In genomic region chr6:24876496-24877465, GRCh38 we compare ENCODE assay signal across 20 cellular contexts. TPM values are rescaled to one million over a fixed set of nuclear protein-coding genes. Genes with fewer than 3 reads are reported as not detected.
DNase-seq lines count a peak whose midpoint lies in the region; ATAC-seq and TF ChIP-seq lines count a peak whose summit lies in the region.
"Had no signal": no experiment of that assay in that cellular context is flagged by ENCODE, and none has a peak within 500 bp of the region (broad histone marks: within the 10 kb centered on the region; RNA-seq: fewer than 3 reads in every experiment).

No MANE protein-coding gene starts in this region.

- H3K9ac ChIP-seq in H9 (ENCODE audit: extremely low read depth, insufficient read length, low read length) (peak overlapping the region; percentile 5), iPS-20b (ENCODE audit: low read depth, low read length) (peak overlapping the region; percentile 71; the same call in 1 of the 2 replicates)

- no peaks in the 10 kb centered on the region for H4K20me1 ChIP-seq in H9 (ENCODE audit: control insufficient read depth, insufficient read depth, insufficient read length)

- H3K18ac ChIP-seq in H9 (ENCODE audit: insufficient read length, low read depth, low read length): no peak overlapping the region

- peaks cover 13% of the 10 kb centered on the region; the same call in 1 of the 2 replicates for H3K36me3 ChIP-seq in iPS-20b (ENCODE audit: insufficient read depth, low read depth, low read length)
- H3K36me3 ChIP-seq: Peyer's patch had no signal

- no peaks in the 10 kb centered on the region for H3K9me3 ChIP-seq in H9 (ENCODE audit: control insufficient read depth, low read depth, low read length)
- no peaks in the 10 kb centered on the region; the same call in 1 of the 2 replicates for H3K9me3 ChIP-seq in iPS-20b (ENCODE audit: insufficient read depth, low read depth, low read length)
- H3K9me3 ChIP-seq: Peyer's patch, vagina had no signal

- H2AFZ ChIP-seq in H9 (ENCODE audit: low read length): no peak overlapping the region

- ATAC-seq in activated CD8-positive, alpha-beta T cell treated with anti-CD3 and anti-CD28 coated beads, Interleukin-2, amount 10 ng/mL, durations not matched to agents 7 days and 5 days: no peak
- ATAC-seq in GM21390 (IDR thresholded peaks at IDR 0.05; ENCODE audit: unreplicated experiment): no peak
- ATAC-seq in activated T-cell treated with anti-CD3 and anti-CD28 coated beads, Interleukin-2, amount 50 U/mL, for 4 hours: no peak
- ATAC-seq: HCT116, sciatic nerve had no signal

- H2BK20ac ChIP-seq in H9 (ENCODE audit: low read depth, low read length, poor library complexity, severe bottlenecking): no peak overlapping the region

- H3K27me3 Mint-ChIP-seq in H9 (ENCODE audit: low read depth): no peaks in the 10 kb centered on the region
- no peaks in the 10 kb centered on the region for H3K27me3 Mint-ChIP-seq in activated CD8-positive, alpha-beta T cell treated with anti-CD3 and anti-CD28 coated beads, Interleukin-2, amount 10 ng/mL, durations not matched to agents 7 days and 5 days (ENCODE audit: low read depth)
- no peaks in the 10 kb centered on the region for H3K27me3 Mint-ChIP-seq in activated T-cell treated with anti-CD3 and anti-CD28 coated beads, Interleukin-2, amount 50 U/mL, for 4 hours (ENCODE audit: low read depth)

- 0 out of 2 replicates have a peak, but pooled peaks cover 2% of the 10 kb centered on the region for H3K79me2 ChIP-seq in H9 (ENCODE audit: insufficient read depth, low read length)

- no peaks in the 10 kb centered on the region for H3K23me2 ChIP-seq in H9 (ENCODE audit: insufficient read length, low read depth, low read length, poor library complexity, severe bottlenecking)

- H2BK5ac ChIP-seq in H9 (ENCODE audit: insufficient read length, low read length): no peak overlapping the region

- no CpG with 5 or more reads among the region's 12 CpGs for WGBS in H9 (ENCODE audit: extremely low coverage, insufficient read length, low lambda C conversion rate)

- no peak for TF ChIP-seq CTCF in H9 (conservative IDR thresholded peaks at IDR 0.05)

- peak overlapping the region; percentile 53 for H3K4me3 ChIP-seq in iPS-20b (ENCODE audit: low read length)
- H3K4me3 ChIP-seq: Peyer's patch, vagina had no signal

- H2BK120ac ChIP-seq in H9 (ENCODE audit: low read depth, low read length, poor library complexity, severe bottlenecking): peak overlapping the region; percentile 73

- no peak overlapping the region for H2AK5ac ChIP-seq in H9 (ENCODE audit: insufficient read length, low read length)

- no peak overlapping the region for H4K5ac ChIP-seq in H9 (ENCODE audit: insufficient read length, low read depth, low read length)

- H2BK12ac ChIP-seq in H9 (ENCODE audit: insufficient read length, low read depth, low read length): no peak overlapping the region

- no peak overlapping the region for H2BK15ac ChIP-seq in H9 (ENCODE audit: low read depth, low read length)

- H3K79me1 ChIP-seq in H9 (ENCODE audit: insufficient read depth, low read depth, low read length, poor library complexity, severe bottlenecking): no peaks in the 10 kb centered on the region

- H3K9me3 Mint-ChIP-seq in H9: no peaks in the 10 kb centered on the region
- H3K9me3 Mint-ChIP-seq in activated CD8-positive, alpha-beta T cell treated with anti-CD3 and anti-CD28 coated beads, Interleukin-2, amount 10 ng/mL, durations not matched to agents 7 days and 5 days (ENCODE audit: insufficient read depth): peaks cover 14% of the 10 kb centered on the region
- peaks cover 5% of the 10 kb centered on the region for H3K9me3 Mint-ChIP-seq in activated T-cell treated with anti-CD3 and anti-CD28 coated beads, Interleukin-2, amount 50 U/mL, for 4 hours

- no peak overlapping the region for H4K91ac ChIP-seq in H9 (ENCODE audit: insufficient read length, low read depth, low read length)

- H3K36me3 Mint-ChIP-seq in H9 (ENCODE audit: insufficient read depth in 1 of 3, low read depth in 3 of 3): peaks cover 0 to 12% (median 4%) of the 10 kb centered on the region in 3 experiments; a peak in 3 of 7 replicates
- peaks cover 90% of the 10 kb centered on the region for H3K36me3 Mint-ChIP-seq in activated CD8-positive, alpha-beta T cell treated with anti-CD3 and anti-CD28 coated beads, Interleukin-2, amount 10 ng/mL, durations not matched to agents 7 days and 5 days (ENCODE audit: low read depth)
- peaks cover 57% of the 10 kb centered on the region for H3K36me3 Mint-ChIP-seq in activated T-cell treated with anti-CD3 and anti-CD28 coated beads, Interleukin-2, amount 50 U/mL, for 4 hours (ENCODE audit: insufficient read depth)

- H3K23ac ChIP-seq in H9 (ENCODE audit: insufficient read length, low read depth, low read length): no peak overlapping the region

- H3K4me1 Mint-ChIP-seq in H9: peaks cover 64 to 65% of the 10 kb centered on the region in 2 experiments
- peaks cover 26% of the 10 kb centered on the region for H3K4me1 Mint-ChIP-seq in activated CD8-positive, alpha-beta T cell treated with anti-CD3 and anti-CD28 coated beads, Interleukin-2, amount 10 ng/mL, durations not matched to agents 7 days and 5 days (ENCODE audit: low read depth)
- peaks cover 78% of the 10 kb centered on the region for H3K4me1 Mint-ChIP-seq in activated T-cell treated with anti-CD3 and anti-CD28 coated beads, Interleukin-2, amount 50 U/mL, for 4 hours (ENCODE audit: low read depth)

- H3K27ac ChIP-seq in H9 (ENCODE audit: insufficient read length, low read depth, low read length) (peak overlapping the region; percentile 76), iPS-20b (ENCODE audit: low read length) (peak overlapping the region; percentile 91)
- H3K27ac ChIP-seq: epithelial cell of prostate, Peyer's patch, vagina had no signal

- H3K27me3 ChIP-seq in H9 (ENCODE audit: insufficient read depth, low read length) (no peaks in the 10 kb centered on the region), iPS-20b (ENCODE audit: insufficient read depth, low read length) (no peaks in the 10 kb centered on the region)
- H3K27me3 ChIP-seq: Peyer's patch, vagina had no signal

- peak overlapping the region; percentile 92 to 95 (median 94) for H3K27ac Mint-ChIP-seq in H9
- H3K27ac Mint-ChIP-seq in activated CD8-positive, alpha-beta T cell treated with anti-CD3 and anti-CD28 coated beads, Interleukin-2, amount 10 ng/mL, durations not matched to agents 7 days and 5 days: peak overlapping the region; percentile 30
- H3K27ac Mint-ChIP-seq: T-helper 1 cell treated with Interleukin-12 subunit alpha and Interleukin-12 subunit beta and Interleukin-4 antibody, amounts not matched to agents 30 μg/mL and 1 μg/mL, for 36 hours had no signal

- no peak overlapping the region for H3K56ac ChIP-seq in H9 (ENCODE audit: insufficient read length, low read depth, low read length)

- CTCF ChIA-PET in activated CD8-positive, alpha-beta T cell treated with anti-CD3 and anti-CD28 coated beads, Interleukin-2, amount 10 ng/mL, durations not matched to agents 7 days and 5 days (lab: Charles Lee): interaction anchor here (0.9 to 1.0 kb wide), 2 partner anchors 44 to 130 kb away, joined by 3 read pairs; no protein-coding TSS in a partner anchor

- no peak overlapping the region for H3T11ph ChIP-seq in H9 (ENCODE audit: low read length)

- peak overlapping the region in 1 of 2 experiments; percentile 39; a peak in 4 of 5 replicates for H3K4me3 Mint-ChIP-seq in H9
- no peak overlapping the region for H3K4me3 Mint-ChIP-seq in activated CD8-positive, alpha-beta T cell treated with anti-CD3 and anti-CD28 coated beads, Interleukin-2, amount 10 ng/mL, durations not matched to agents 7 days and 5 days
- no peak overlapping the region for H3K4me3 Mint-ChIP-seq in activated T-cell treated with anti-CD3 and anti-CD28 coated beads, Interleukin-2, amount 50 U/mL, for 4 hours
- H3K4me3 Mint-ChIP-seq: neural crest cell; T-helper 1 cell treated with Interleukin-12 subunit alpha and Interleukin-12 subunit beta and Interleukin-4 antibody, amounts not matched to agents 30 μg/mL and 1 μg/mL, for 36 hours had no signal

- DNase-seq in H9 (peak; percentile 91), renal cortical epithelial cell (ENCODE audit: low read depth) (peak; percentile 4), UCSD-AML1 (lab: John Stamatoyannopoulos, UW; ENCODE audit: unreplicated experiment) (no peak)
- DNase-seq in activated CD8-positive, alpha-beta T cell treated with anti-CD3 and anti-CD28 coated beads, Interleukin-2, amount 10 ng/mL, durations not matched to agents 7 days and 5 days: no peak
- DNase-seq in activated T-cell treated with anti-CD3 and anti-CD28 coated beads, Interleukin-2, amount 50 U/mL, for 4 hours: no peak
- DNase-seq: activated gamma-delta T cell treated with Interleukin-2 at 50 U/mL for 16 hours; Calu3; NCI-H1930; NCI-H526 treated with DMSO at 0.1 percent for 48 hours; Peyer's patch; stimulated activated naive CD4-positive, alpha-beta T cell treated with Interleukin-2 at 50 U/mL for 16 hours had no signal

- peak overlapping the region; percentile 33 for H3K4me2 ChIP-seq in H9 (ENCODE audit: insufficient read depth, insufficient read length, low read length)

- H3K4ac ChIP-seq in H9 (ENCODE audit: low read depth, low read length): no peak overlapping the region

- no peak overlapping the region; the same call in 1 of the 2 replicates for H3K14ac ChIP-seq in H9 (ENCODE audit: insufficient read depth, low read length)

- H3K4me1 ChIP-seq in H9 (ENCODE audit: insufficient read depth, low read length): peaks cover 15% of the 10 kb centered on the region; the same call in 1 of the 2 replicates
- peaks cover 36% of the 10 kb centered on the region for H3K4me1 ChIP-seq in iPS-20b (ENCODE audit: insufficient read depth, low read length)
- H3K4me1 ChIP-seq: Peyer's patch, vagina had no signal

- no peak overlapping the region for H4K8ac ChIP-seq in H9 (replicated peaks; ENCODE audit: insufficient read length, low read depth, low read length)

- POLR2A ChIA-PET in activated CD8-positive, alpha-beta T cell treated with anti-CD3 and anti-CD28 coated beads, Interleukin-2, amount 10 ng/mL, durations not matched to agents 7 days and 5 days (lab: Charles Lee): no interaction called here

RNA-seq across cellular contexts. Expression of gene RIPOR2, which starts 59.0 kb away (rescaled TPM):
- 5.0 and 5.1 TPM in 2 replicates for total RNA-seq in H9 (2021)
- 100 to 1,000 TPM; 154 to 156 TPM for total RNA-seq in activated CD8-positive, alpha-beta T cell treated with anti-CD3 and anti-CD28 coated beads, Interleukin-2, amount 10 ng/mL, durations not matched to agents 7 days and 5 days
- 0.60 and 1.0 TPM in 2 replicates for total RNA-seq in renal cortical epithelial cell
- 10 to 100 TPM; 14.7 to 17.4 (median 16.8) TPM for total RNA-seq in activated T-cell treated with anti-CD3 and anti-CD28 coated beads, Interleukin-2, amount 50 U/mL, for 4 hours
- total RNA-seq: glomerular endothelial cell had no signal

Comparison
In these comparisons a context has a peak if more than half of its experiments do, and no peak if none do; other contexts are left out.
1. DNase-seq: peak in H9 (single experiment) and renal cortical epithelial cell (single experiment); none in activated CD8-positive, alpha-beta T cell treated with anti-CD3 and anti-CD28 coated beads, Interleukin-2, amount 10 ng/mL, durations not matched to agents 7 days and 5 days (single experiment), UCSD-AML1 (single experiment) and activated T-cell treated with anti-CD3 and anti-CD28 coated beads, Interleukin-2, amount 50 U/mL, for 4 hours (single experiment).
2. RNA of gene RIPOR2, which starts 59.0 kb away (total RNA-seq): 154 to 156 TPM in activated CD8-positive, alpha-beta T cell treated with anti-CD3 and anti-CD28 coated beads, Interleukin-2, amount 10 ng/mL, durations not matched to agents 7 days and 5 days; 14.7 to 17.4 TPM in activated T-cell treated with anti-CD3 and anti-CD28 coated beads, Interleukin-2, amount 50 U/mL, for 4 hours, 5.0 to 5.1 TPM in H9 and 0.60 to 1.0 TPM in renal cortical epithelial cell; every median in the first group is over 4 times any median in the second.